ENCODE assay signal across 14 cellular contexts in genomic region chr4:98493305-98493704, GRCh38.
A peak's percentile ranks its signal among the peaks of the same experiment; 100 is the strongest.
DNase-seq lines count a peak whose midpoint lies in the region; ATAC-seq and TF ChIP-seq lines count a peak whose summit lies in the region.
"Had no signal": no experiment of that assay in that cellular context is flagged by ENCODE, and none has a peak within 500 bp of the region (broad histone marks: within the 10 kb centered on the region; RNA-seq: fewer than 3 reads in every experiment).

No MANE protein-coding gene starts in this region.

- H3K9me3 Mint-ChIP-seq in activated T-helper 17 cell treated with anti-CD3 and anti-CD28 coated beads, Interleukin-2, amount 50 U/mL, for 72 hours, result no peaks in the 10 kb centered on the region
- no peaks in the 10 kb centered on the region for H3K9me3 Mint-ChIP-seq in HFFc6
- H3K9me3 Mint-ChIP-seq: activated naive CD4-positive, alpha-beta T cell treated with anti-CD3 and anti-CD28 coated beads, Interleukin-2, amount 10 ng/mL, durations not matched to agents 7 days and 5 days had no signal

- peaks cover 12% of the 10 kb centered on the region for H3K36me3 Mint-ChIP-seq in activated T-helper 17 cell treated with anti-CD3 and anti-CD28 coated beads, Interleukin-2, amount 50 U/mL, for 72 hours (ENCODE audit: low read depth)
- peaks cover 50% of the 10 kb centered on the region for H3K36me3 Mint-ChIP-seq in HFFc6 (ENCODE audit: low read depth)

- H3K4me3 Mint-ChIP-seq in activated T-helper 17 cell treated with anti-CD3 and anti-CD28 coated beads, Interleukin-2, amount 50 U/mL, for 72 hours, result no peak overlapping the region
- H3K4me3 Mint-ChIP-seq in HFFc6, result no peak overlapping the region
- H3K4me3 Mint-ChIP-seq: activated naive CD4-positive, alpha-beta T cell treated with anti-CD3 and anti-CD28 coated beads, Interleukin-2, amount 10 ng/mL, durations not matched to agents 7 days and 5 days had no signal

- no peaks in the 10 kb centered on the region for H3K27me3 Mint-ChIP-seq in activated T-helper 17 cell treated with anti-CD3 and anti-CD28 coated beads, Interleukin-2, amount 50 U/mL, for 72 hours
- H3K27me3 Mint-ChIP-seq in HFFc6 (ENCODE audit: insufficient read depth), result no peaks in the 10 kb centered on the region; the same call in 1 of the 2 replicates
- H3K27me3 Mint-ChIP-seq: activated naive CD4-positive, alpha-beta T cell treated with anti-CD3 and anti-CD28 coated beads, Interleukin-2, amount 10 ng/mL, durations not matched to agents 7 days and 5 days had no signal

- TF ChIP-seq CTCF in HFFc6 (IDR thresholded peaks at IDR 0.05), result no peak

- DNase-seq in UCSD-AML1 (lab: John Stamatoyannopoulos, UW; ENCODE audit: unreplicated experiment), result no peak
- DNase-seq in NCI-H2029 (lab: John Stamatoyannopoulos, UW), result no peak
- DNase-seq in HFFc6, result no peak
- DNase-seq: activated naive CD4-positive, alpha-beta T cell treated with anti-CD3 and anti-CD28 coated beads, Interleukin-2, amount 10 ng/mL, durations not matched to agents 7 days and 5 days; esophagus squamous epithelium; mesendoderm; NCI-H1694; pancreas had no signal

- H3K4me1 Mint-ChIP-seq in activated T-helper 17 cell treated with anti-CD3 and anti-CD28 coated beads, Interleukin-2, amount 50 U/mL, for 72 hours, result peaks cover 10% of the 10 kb centered on the region
- H3K4me1 Mint-ChIP-seq in HFFc6 (ENCODE audit: low read depth), result peaks cover 52% of the 10 kb centered on the region

- ATAC-seq in GM18868 (IDR thresholded peaks at IDR 0.05; ENCODE audit: unreplicated experiment) (peak; percentile 55), GM21390 (IDR thresholded peaks at IDR 0.05; ENCODE audit: unreplicated experiment) (peak; percentile 93), HG03045 (IDR thresholded peaks at IDR 0.05; ENCODE audit: unreplicated experiment) (peak; percentile 78)
- peak; percentile 86 for ATAC-seq in activated T-helper 17 cell treated with anti-CD3 and anti-CD28 coated beads, Interleukin-2, amount 50 U/mL, for 72 hours (replicated peaks)
- ATAC-seq: HCT116, K562, pancreas had no signal

- H3K27ac Mint-ChIP-seq in activated T-helper 17 cell treated with anti-CD3 and anti-CD28 coated beads, Interleukin-2, amount 50 U/mL, for 72 hours, result peak overlapping the region; percentile 9
- no peak overlapping the region; the same call in 1 of the 2 replicates for H3K27ac Mint-ChIP-seq in HFFc6
- H3K27ac Mint-ChIP-seq: activated naive CD4-positive, alpha-beta T cell treated with anti-CD3 and anti-CD28 coated beads, Interleukin-2, amount 10 ng/mL, durations not matched to agents 7 days and 5 days had no signal
